In genomic region chr19:10286803-10287737, GRCh38 we compare ENCODE assay signal across 8 cellular contexts. TPM values are rescaled to one million over a fixed set of nuclear protein-coding genes. Genes with fewer than 3 reads are reported as not detected.
DNase-seq lines count a peak whose midpoint lies in the region; ATAC-seq and TF ChIP-seq lines count a peak whose summit lies in the region.

A gene with protein sequence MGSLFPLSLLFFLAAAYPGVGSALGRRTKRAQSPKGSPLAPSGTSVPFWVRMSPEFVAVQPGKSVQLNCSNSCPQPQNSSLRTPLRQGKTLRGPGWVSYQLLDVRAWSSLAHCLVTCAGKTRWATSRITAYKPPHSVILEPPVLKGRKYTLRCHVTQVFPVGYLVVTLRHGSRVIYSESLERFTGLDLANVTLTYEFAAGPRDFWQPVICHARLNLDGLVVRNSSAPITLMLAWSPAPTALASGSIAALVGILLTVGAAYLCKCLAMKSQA (plus strand): TSS chr19:10286955. CDS start chr19:10287013, 58 bp downstream.

- no peak within 1 kb of the TSS for H3K9ac ChIP-seq in neural progenitor cell

- H3K4me3 Mint-ChIP-seq in neural progenitor cell, result peak within 1 kb of the TSS; percentile 43

- peaks cover 3% of the 10 kb centered on the region for H3K9me3 Mint-ChIP-seq in neural progenitor cell

- H3K4me2 ChIP-seq in neural progenitor cell, result peak within 1 kb of the TSS; percentile 78

- TF ChIP-seq CTCF in neural progenitor cell (IDR thresholded peaks at IDR 0.05) (no peak), GM10266 (IDR thresholded peaks at IDR 0.05; ENCODE audit: control insufficient read depth, insufficient read depth, low read depth, missing control alignments) (no peak)

- peaks cover 29% of the 10 kb centered on the region for H3K36me3 ChIP-seq in effector memory CD4-positive, alpha-beta T cell (ENCODE audit: control insufficient read depth, insufficient read depth, low read length)
- H3K36me3 ChIP-seq in neural progenitor cell, result no peaks in the 10 kb centered on the region

- peak within 1 kb of the TSS; percentile 53 for H2AFZ ChIP-seq in neural progenitor cell (replicated peaks)

- peaks cover 32% of the 10 kb centered on the region for H4K20me1 ChIP-seq in neural progenitor cell (ENCODE audit: low read depth)

- DNase-seq in RPMI8226 (peak; percentile 82), neural progenitor cell (ENCODE audit: low spot score) (peak; percentile 78), middle frontal gyrus (ENCODE audit: extremely low spot score, low spot score) (no peak), A172 (ENCODE audit: low spot score) (no peak), GM10266 (ENCODE audit: extremely low spot score) (no peak)
- no peak for DNase-seq in effector memory CD4-positive, alpha-beta T cell

- H3F3A ChIP-seq in neural progenitor cell (ENCODE audit: low read depth), result peaks cover 48% of the 10 kb centered on the region

- peaks cover 15% of the 10 kb centered on the region for H3K4me1 Mint-ChIP-seq in neural progenitor cell

- peaks cover 73% of the 10 kb centered on the region for H3K27me3 Mint-ChIP-seq in neural progenitor cell (ENCODE audit: insufficient read depth, low read depth)

- peaks cover 42% of the 10 kb centered on the region for H3K27me3 ChIP-seq in effector memory CD4-positive, alpha-beta T cell (replicated peaks; ENCODE audit: control insufficient read depth, insufficient read depth, low read length, poor library complexity, severe bottlenecking)
- H3K27me3 ChIP-seq in neural progenitor cell, result peaks cover 72% of the 10 kb centered on the region

- no peaks in the 10 kb centered on the region for H3K36me3 Mint-ChIP-seq in neural progenitor cell

- H3K27ac ChIP-seq in effector memory CD4-positive, alpha-beta T cell (ENCODE audit: insufficient read depth, low read length, poor library complexity, severe bottlenecking), result no peak within 1 kb of the TSS
- H3K27ac ChIP-seq in neural progenitor cell, result no peak within 1 kb of the TSS

- no peaks in the 10 kb centered on the region for H3K9me3 ChIP-seq in effector memory CD4-positive, alpha-beta T cell (ENCODE audit: control insufficient read depth, low read length)
- H3K9me3 ChIP-seq in neural progenitor cell (ENCODE audit: low read depth), result no peaks in the 10 kb centered on the region

- peak within 1 kb of the TSS; percentile 42 for H3K4me3 ChIP-seq in effector memory CD4-positive, alpha-beta T cell (ENCODE audit: insufficient read depth, low read depth, low read length, poor library complexity, severe bottlenecking)
- H3K4me3 ChIP-seq in neural progenitor cell, result peak within 1 kb of the TSS; percentile 39

- H3K4me1 ChIP-seq in effector memory CD4-positive, alpha-beta T cell (ENCODE audit: control insufficient read depth, insufficient read depth, low read length, poor library complexity, severe bottlenecking), result peaks cover 57% of the 10 kb centered on the region
- H3K4me1 ChIP-seq in neural progenitor cell, result peaks cover 14% of the 10 kb centered on the region

- ATAC-seq in HG02759 (IDR thresholded peaks at IDR 0.05; ENCODE audit: unreplicated experiment), result no peak

- peak; percentile 26 for TF ChIP-seq POLR2A in GM15510 (IDR thresholded peaks at IDR 0.05; ENCODE audit: borderline replicate concordance, extremely low read depth, insufficient read length)

- H3K27ac Mint-ChIP-seq in neural progenitor cell, result no peak within 1 kb of the TSS

- no peaks in the 10 kb centered on the region for H3K79me2 ChIP-seq in neural progenitor cell (ENCODE audit: low read depth)

RNA-seq across cellular contexts. Expression of the gene that starts here (rescaled TPM):
- 0.15 TPM in 1 of 2 replicates, not detected in the other for total RNA-seq in neural progenitor cell (ENCODE audit: low replicate concordance)
- total RNA-seq in A172 (2014; rRNA removed; shearing (Covaris generic)), result 0.09 and 0.24 TPM in 2 replicates

Comparison
In these comparisons a context has a peak if more than half of its experiments do, and no peak if none do; other contexts are left out.
1. Peak in DNase-seq, H3K4me3 ChIP-seq and H3K4me2 ChIP-seq in neural progenitor cell; RNA of the gene not detected or under 1 TPM.